ENCODE assay signal across 22 cellular contexts in the genomic region with DNA sequence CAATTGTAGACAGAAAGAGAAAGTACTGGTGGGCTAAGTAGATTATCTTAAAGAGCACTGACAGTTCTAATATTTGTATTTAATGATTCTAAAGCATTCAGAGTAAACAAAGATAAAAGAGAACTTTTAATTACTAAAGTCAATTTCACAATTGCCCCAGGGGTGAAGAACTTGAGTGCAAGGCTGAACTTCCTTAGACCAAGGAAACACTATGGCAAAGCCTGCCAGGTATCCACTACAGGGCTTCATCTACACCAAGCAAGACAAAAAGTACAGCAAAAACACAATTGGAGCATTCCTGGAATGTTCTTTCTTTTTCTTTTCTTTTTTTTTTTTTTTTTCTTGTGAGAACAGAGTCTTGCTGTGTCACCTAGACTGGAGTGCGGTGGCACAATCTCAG. TPM values are rescaled to one million over a fixed set of nuclear protein-coding genes. Genes with fewer than 3 reads are reported as not detected.
DNase-seq lines count a peak whose midpoint lies in the region; ATAC-seq, FAIRE-seq and TF ChIP-seq lines count a peak whose summit lies in the region.
"Had no signal": no experiment of that assay in that cellular context is flagged by ENCODE, and none has a peak within 500 bp of the region (broad histone marks: within the 10 kb centered on the region; RNA-seq: fewer than 3 reads in every experiment).

No MANE protein-coding gene starts in this region.

- no peaks in the 10 kb centered on the region for H3F3A ChIP-seq in PC-3 (ENCODE audit: low read length, unreplicated experiment)

- CTCF ChIA-PET in PC-3 (lab: Charles Lee) = interaction anchor here (0.5 to 1.0 kb wide), 4 partner anchors 33 to 397 kb away, joined by 3 to 5 read pairs (median 4); no protein-coding TSS in a partner anchor

- H3K4me1 ChIP-seq in PC-3 (ENCODE audit: insufficient read depth, low read length) (peaks cover 16% of the 10 kb centered on the region), endodermal cell (ENCODE audit: control insufficient read depth, insufficient read depth, low read length) (no peaks in the 10 kb centered on the region), mesenchymal stem cell (ENCODE audit: control insufficient read depth, insufficient read depth, low read depth, low read length) (no peaks in the 10 kb centered on the region)

- H2AFZ ChIP-seq in PC-3 (ENCODE audit: low read length) (no peak overlapping the region), mesenchymal stem cell (ENCODE audit: low read depth, low read length) (no peak overlapping the region)
- H2AFZ ChIP-seq: GM23338 had no signal

- H3K27me3 ChIP-seq in PC-3 (ENCODE audit: low read length) (no peaks in the 10 kb centered on the region), endodermal cell (ENCODE audit: control insufficient read depth, insufficient read depth, low read length, poor library complexity, severe bottlenecking) (no peaks in the 10 kb centered on the region), mesenchymal stem cell (ENCODE audit: control insufficient read depth in 1 of 2, insufficient read depth in 1 of 2, low read length in 2 of 2) (no peaks in the 10 kb centered on the region)
- H3K27me3 ChIP-seq: esophagus muscularis mucosa, heart left ventricle, tibial nerve had no signal

- H3K36me3 Mint-ChIP-seq in endodermal cell (ENCODE audit: low read depth) = no peaks in the 10 kb centered on the region
- H3K36me3 Mint-ChIP-seq: stimulated activated effector memory CD8-positive, alpha-beta T cell treated with anti-CD3 and anti-CD28 coated beads, Interleukin-12 subunit alpha, Interleukin-12 subunit beta, amount 100 ng/mL, for 72 hours had no signal

- no TSS peak for BruUV-seq in PC-3 (replicated peaks; lab: Mats Ljungman, UMichigan)

- no peak overlapping the region for H4K91ac ChIP-seq in mesenchymal stem cell (ENCODE audit: low read length)

- no peak overlapping the region for H4K8ac ChIP-seq in mesenchymal stem cell (ENCODE audit: low read length)

- no peak overlapping the region for H3K4me3 ChIP-seq in AG10803 (ENCODE audit: low read length)
- no peak overlapping the region for H3K4me3 ChIP-seq in PC-3 (ENCODE audit: low read length)
- H3K4me3 ChIP-seq in endodermal cell (ENCODE audit: low read length) = no peak overlapping the region
- no peak overlapping the region for H3K4me3 ChIP-seq in mesenchymal stem cell (ENCODE audit: insufficient read depth in 1 of 2, low read depth in 1 of 2, low read length in 2 of 2)
- H3K4me3 ChIP-seq: esophagus muscularis mucosa, GM23338, heart left ventricle, tibial nerve had no signal

- H3K23ac ChIP-seq in mesenchymal stem cell (ENCODE audit: low read length in 2 of 2) = no peak overlapping the region

- H3K9ac ChIP-seq in PC-3 (ENCODE audit: low read length) (no peak overlapping the region), endodermal cell (ENCODE audit: extremely low read depth, low read length, poor library complexity, severe bottlenecking) (no peak overlapping the region), mesenchymal stem cell (ENCODE audit: low read length) (peak overlapping the region; percentile 56)

- no peak for TF ChIP-seq POLR2A in GM12891 (IDR thresholded peaks at IDR 0.05; ENCODE audit: low read depth, low read length)

- H3K27ac ChIP-seq in PC-3 (ENCODE audit: low read length) (peak overlapping the region; percentile 19), endodermal cell (ENCODE audit: low read depth, low read length) (no peak overlapping the region), mesenchymal stem cell (ENCODE audit: low read length, poor library complexity, severe bottlenecking) (no peak overlapping the region)
- H3K27ac ChIP-seq: C4-2B, heart left ventricle had no signal

- no peak for TF ChIP-seq CTCF in AG10803 (conservative IDR thresholded peaks at IDR 0.05; ENCODE audit: low read length)
- TF ChIP-seq CTCF in PC-3 (conservative IDR thresholded peaks at IDR 0.05; ENCODE audit: low read depth, low read length) = no peak
- TF ChIP-seq CTCF in endodermal cell (conservative IDR thresholded peaks at IDR 0.05) = no peak

- no peak overlapping the region for H2BK15ac ChIP-seq in mesenchymal stem cell (ENCODE audit: low read depth, poor library complexity, severe bottlenecking)

- intact Hi-C loops in PC-3 (cut with micrococcal nuclease) (loop anchor here (1.0 to 5.0 kb wide), 7 partner anchors 31 to 401 kb away; no protein-coding TSS in a partner anchor), Right ventricle myocardium inferior (cut with DNase I) (loop anchor here (10.0 kb wide), 1 partner anchor 351 kb away; a partner anchor contains a TSS)

- H3K18ac ChIP-seq in mesenchymal stem cell (ENCODE audit: low read depth in 1 of 2, low read length in 2 of 2) = no peak overlapping the region

- H3K4me1 Mint-ChIP-seq in endodermal cell = no peaks in the 10 kb centered on the region
- H3K4me1 Mint-ChIP-seq: GM23338; immature natural killer cell; stimulated activated effector memory CD8-positive, alpha-beta T cell treated with anti-CD3 and anti-CD28 coated beads, Interleukin-12 subunit alpha, Interleukin-12 subunit beta, amount 100 ng/mL, for 72 hours had no signal

- DNase-seq in AG10803 (ENCODE audit: low read depth) = peak; percentile 11
- no peak for DNase-seq in PC-3
- peak; percentile 3 for DNase-seq in endodermal cell
- DNase-seq in mesenchymal stem cell = no peak
- no peak for DNase-seq in GM12891 (ENCODE audit: insufficient read length, low spot score)
- DNase-seq in NCI-H1092 (lab: John Stamatoyannopoulos, UW) = no peak
- no peak for DNase-seq in Right ventricle myocardium inferior (ENCODE audit: missing footprints)
- DNase-seq: activated CD4-positive, CD25-positive, alpha-beta regulatory T cell treated with anti-CD3 and anti-CD28 coated beads, Interleukin-2, amount 50 U/mL, for 72 hours; heart left ventricle; immature natural killer cell; mesendoderm; NCI-H1417; NCI-H526 had no signal

- no peak overlapping the region for H2BK120ac ChIP-seq in mesenchymal stem cell (ENCODE audit: low read depth, low read length)

- no peak overlapping the region for H3K14ac ChIP-seq in mesenchymal stem cell (ENCODE audit: low read length in 2 of 2)

- no peak for FAIRE-seq in GM12891 (lab: Jason Lieb, UNC)
- FAIRE-seq: G401.6 had no signal

- 100% methylated on average over 1 of the region's 1 CpG for WGBS in endodermal cell (ENCODE audit: insufficient coverage in 1 of 2, insufficient read length in 1 of 2), 2 experiments
- WGBS in mesenchymal stem cell = no CpG with 5 or more reads among the region's 1 CpG

- no peak overlapping the region for H2BK5ac ChIP-seq in mesenchymal stem cell (ENCODE audit: low read depth, low read length, poor library complexity, severe bottlenecking)

- H3K4me3 Mint-ChIP-seq in endodermal cell = no peak overlapping the region
- H3K4me3 Mint-ChIP-seq: dendritic cell treated with granulocyte-macrophage colony-stimulating factor and Interleukin-4, amounts not matched to agents 40 ng/mL and 50 ng/mL, for 4 days; GM23338; immature natural killer cell; stimulated activated effector memory CD8-positive, alpha-beta T cell treated with anti-CD3 and anti-CD28 coated beads, Interleukin-12 subunit alpha, Interleukin-12 subunit beta, amount 100 ng/mL, for 72 hours had no signal

- no peak overlapping the region for H3K4ac ChIP-seq in mesenchymal stem cell (ENCODE audit: low read depth in 1 of 2, low read length in 2 of 2)

- H3K36me3 ChIP-seq in PC-3 (ENCODE audit: low read depth, low read length) (no peaks in the 10 kb centered on the region), endodermal cell (ENCODE audit: control insufficient read depth, insufficient read depth, low read length) (no peaks in the 10 kb centered on the region), mesenchymal stem cell (ENCODE audit: control insufficient read depth in 1 of 2, insufficient read depth in 2 of 2, low read depth in 1 of 2, low read length in 2 of 2) (no peaks in the 10 kb centered on the region)
- H3K36me3 ChIP-seq: esophagus muscularis mucosa, heart left ventricle, tibial nerve had no signal

- no peaks in the 10 kb centered on the region for H4K20me1 ChIP-seq in PC-3 (ENCODE audit: low read length)

- H3K9me3 Mint-ChIP-seq in endodermal cell = peaks cover 24% of the 10 kb centered on the region

- H2BK12ac ChIP-seq in mesenchymal stem cell (ENCODE audit: low read length in 2 of 2) = no peak overlapping the region

- H3K79me2 ChIP-seq in PC-3 (ENCODE audit: low read length) = no peaks in the 10 kb centered on the region

- H3K79me1 ChIP-seq in mesenchymal stem cell (replicated peaks; ENCODE audit: low read length, poor library complexity, severe bottlenecking) = no peaks in the 10 kb centered on the region

- H3K9me3 ChIP-seq in PC-3 (ENCODE audit: low read length) (no peaks in the 10 kb centered on the region), endodermal cell (ENCODE audit: control insufficient read depth, low read length) (peaks cover 18% of the 10 kb centered on the region), mesenchymal stem cell (ENCODE audit: control insufficient read depth, low read length) (peaks cover 16% of the 10 kb centered on the region)

- no peaks in the 10 kb centered on the region for H3K9me2 ChIP-seq in PC-3 (replicated peaks; ENCODE audit: low read length)

- no peak overlapping the region for H2AK5ac ChIP-seq in mesenchymal stem cell (ENCODE audit: low read length, severe bottlenecking)

- peak; percentile 48 for ATAC-seq in PC-3
- ATAC-seq in HG02588 (IDR thresholded peaks at IDR 0.05; ENCODE audit: unreplicated experiment) = no peak
- ATAC-seq in Right ventricle myocardium inferior = no peak
- ATAC-seq: GM23338; stimulated activated effector memory CD8-positive, alpha-beta T cell treated with anti-CD3 and anti-CD28 coated beads, Interleukin-12 subunit alpha, Interleukin-12 subunit beta, amount 100 ng/mL, for 72 hours had no signal

- H3K4me2 ChIP-seq in PC-3 (ENCODE audit: low read length) (peak overlapping the region; percentile 39), mesenchymal stem cell (ENCODE audit: low read length, poor library complexity, severe bottlenecking) (no peak overlapping the region)
- H3K4me2 ChIP-seq: GM23338 had no signal

- no peak overlapping the region for H3K27ac Mint-ChIP-seq in endodermal cell
- H3K27ac Mint-ChIP-seq: activated T-helper 2 cell treated with anti-CD3 and anti-CD28 coated beads, Interferon-gamma antibody, Interleukin-2, Interleukin-4, amounts not matched to agents 10 μg/mL and 5 μg/mL and 100 μg/mL, durations not matched to agents 14 hours and 24 hours and 36 hours; dendritic cell treated with granulocyte-macrophage colony-stimulating factor and Interleukin-4, amounts not matched to agents 40 ng/mL and 50 ng/mL, for 4 days; GM23338; immature natural killer cell; stimulated activated effector memory CD8-positive, alpha-beta T cell treated with anti-CD3 and anti-CD28 coated beads, Interleukin-12 subunit alpha, Interleukin-12 subunit beta, amount 100 ng/mL, for 72 hours had no signal

- POLR2A ChIA-PET in PC-3 (lab: Charles Lee; ENCODE audit: unreplicated experiment) = no interaction called here

- H3K27me3 Mint-ChIP-seq in endodermal cell (ENCODE audit: insufficient read depth) = no peaks in the 10 kb centered on the region
- H3K27me3 Mint-ChIP-seq: dendritic cell treated with granulocyte-macrophage colony-stimulating factor and Interleukin-4, amounts not matched to agents 40 ng/mL and 50 ng/mL, for 4 days had no signal

RNA-seq across cellular contexts. Expression of a gene that starts 46.9 kb away (rescaled TPM):
- total RNA-seq in PC-3 (2014; rRNA removed) (188 and 272 TPM in 2 replicates), endodermal cell (100 to 1,000 TPM; 123 to 138 TPM), Right ventricle myocardium inferior (533 TPM)
- 152 TPM for polyA plus RNA-seq in endodermal cell (2013, experiment 1 of 2)
- 145 TPM for polyA plus RNA-seq in endodermal cell (2013, experiment 2 of 2)
- 241 TPM for polyA plus RNA-seq in mesenchymal stem cell (2013, experiment 1 of 2)
- 246 TPM for polyA plus RNA-seq in mesenchymal stem cell (2013, experiment 2 of 2)
- polyA plus RNA-seq in GM12891 (2012; ENCODE audit: low read depth, missing spikeins) = 236 TPM

Comparison
In these comparisons a context has a peak if more than half of its experiments do, and no peak if none do; other contexts are left out.
1. DNase-seq: peak in AG10803 (single experiment) and endodermal cell (single experiment); none in PC-3 (single experiment), mesenchymal stem cell (single experiment), GM12891 (single experiment), NCI-H1092 (single experiment) and Right ventricle myocardium inferior (single experiment).